ENCODE assay signal across 1 cellular context in genomic region chr2:189124175-189124574, GRCh38.
TF ChIP-seq lines count a peak whose summit lies in the region.

No MANE protein-coding gene starts in this region.

TF ChIP-seq in IMR-90, 13 proteins besides CTCF, POLR2A, EP300 and RAD21 (continued from another document):
- TF ChIP-seq BHLHE40 (IDR thresholded peaks at IDR 0.05; ENCODE audit: low read depth, low read length) (no peak), USF2 (IDR thresholded peaks at IDR 0.05; ENCODE audit: low read depth, low read length) (no peak), ELK1 (IDR thresholded peaks at IDR 0.05; ENCODE audit: borderline replicate concordance, low read depth, low read length) (no peak), RFX5 (IDR thresholded peaks at IDR 0.05; ENCODE audit: low read depth, low read length) (no peak)
